9 cellular contexts compared by ENCODE assay signal in genomic region chr17:56681561-56682266, GRCh38.
A peak's percentile ranks its signal among the peaks of the same experiment; 100 is the strongest.
DNase-seq lines count a peak whose midpoint lies in the region; ATAC-seq and TF ChIP-seq lines count a peak whose summit lies in the region.
"Had no signal": no experiment of that assay in that cellular context is flagged by ENCODE, and none has a peak within 500 bp of the region (broad histone marks: within the 10 kb centered on the region; RNA-seq: fewer than 3 reads in every experiment).

No MANE protein-coding gene starts in this region.

- H3K36me3 Mint-ChIP-seq in HFFc6 (ENCODE audit: low read depth) = peaks cover 6% of the 10 kb centered on the region; the same call in 1 of the 2 replicates
- H3K36me3 Mint-ChIP-seq: naive B cell had no signal

- ATAC-seq in foreskin keratinocyte = peak; percentile 61
- ATAC-seq in upper lobe of right lung = no peak

- intact Hi-C loops in upper lobe of right lung (cut with DNase I) = no loop called here

- H3K4me3 Mint-ChIP-seq in HFFc6 = no peak overlapping the region
- H3K4me3 Mint-ChIP-seq: naive B cell had no signal

- H3K4me1 ChIP-seq in foreskin keratinocyte = peaks cover 47% of the 10 kb centered on the region
- H3K4me1 ChIP-seq in upper lobe of right lung = peaks cover 4% of the 10 kb centered on the region

- CTCF ChIA-PET in RWPE1 (lab: Yijun Ruan, JAX) = interaction anchor here (0.6 to 0.8 kb wide), 3 partner anchors 15 to 35 kb away, joined by 3 to 5 read pairs (median 4); no protein-coding TSS in a partner anchor

- DNase-seq in EL = peak; percentile 87
- DNase-seq in HFFc6 = peak; percentile 85
- peak; percentile 74 for DNase-seq in RWPE1 (ENCODE audit: low spot score)
- peak; percentile 93 to 96 for DNase-seq in foreskin keratinocyte
- no peak for DNase-seq in GM19238 (ENCODE audit: insufficient read length, low spot score)
- DNase-seq in upper lobe of right lung = no peak
- no peak for DNase-seq in ecto neural progenitor cell (ENCODE audit: low spot score)
- DNase-seq in substantia nigra (lab: John Stamatoyannopoulos, UW) = no peak
- DNase-seq: naive B cell had no signal

- POLR2A ChIA-PET in RWPE1 (lab: Yijun Ruan, JAX; ENCODE audit: low non-redundant PET) = no interaction called here

- no peak for TF ChIP-seq CTCF in HFFc6 (IDR thresholded peaks at IDR 0.05)
- no peak for TF ChIP-seq CTCF in RWPE1 (conservative IDR thresholded peaks at IDR 0.05; ENCODE audit: low read depth)
- no peak for TF ChIP-seq CTCF in foreskin keratinocyte (conservative IDR thresholded peaks at IDR 0.05)
- no peak for TF ChIP-seq CTCF in upper lobe of right lung (IDR thresholded peaks at IDR 0.05)

- H3K27me3 ChIP-seq in foreskin keratinocyte = no peaks in the 10 kb centered on the region
- peaks cover 33% of the 10 kb centered on the region for H3K27me3 ChIP-seq in upper lobe of right lung

- no peak overlapping the region for H3K4me3 ChIP-seq in upper lobe of right lung

- H3K9me3 Mint-ChIP-seq in HFFc6 = no peaks in the 10 kb centered on the region

- H3K36me3 ChIP-seq in upper lobe of right lung = no peaks in the 10 kb centered on the region

- peaks cover 2% of the 10 kb centered on the region for H3K27me3 Mint-ChIP-seq in HFFc6 (ENCODE audit: insufficient read depth)

- H3K4me1 Mint-ChIP-seq in HFFc6 (ENCODE audit: low read depth) = peaks cover 25% of the 10 kb centered on the region

- no peaks in the 10 kb centered on the region for H3K9me3 ChIP-seq in upper lobe of right lung

- no peak overlapping the region for H3K27ac Mint-ChIP-seq in HFFc6
- H3K27ac Mint-ChIP-seq: naive B cell had no signal

- H3K27ac ChIP-seq in RWPE1 (peak overlapping the region; percentile 72), foreskin keratinocyte (peak overlapping the region; percentile 24), upper lobe of right lung (no peak overlapping the region), substantia nigra (ENCODE audit: low read depth, low read length, poor library complexity, severe bottlenecking) (no peak overlapping the region)

Comparison
In these comparisons a context has a peak if more than half of its experiments do, and no peak if none do; other contexts are left out.
1. DNase-seq: peak in EL (single experiment), HFFc6 (single experiment), RWPE1 (single experiment) and foreskin keratinocyte (2 of 2); none in GM19238 (single experiment), upper lobe of right lung (single experiment), ecto neural progenitor cell (single experiment) and substantia nigra (0 of 49).
2. H3K27ac ChIP-seq: peak in RWPE1 (single experiment) and foreskin keratinocyte (single experiment); none in upper lobe of right lung (single experiment) and substantia nigra (single experiment).